In the genomic region with DNA sequence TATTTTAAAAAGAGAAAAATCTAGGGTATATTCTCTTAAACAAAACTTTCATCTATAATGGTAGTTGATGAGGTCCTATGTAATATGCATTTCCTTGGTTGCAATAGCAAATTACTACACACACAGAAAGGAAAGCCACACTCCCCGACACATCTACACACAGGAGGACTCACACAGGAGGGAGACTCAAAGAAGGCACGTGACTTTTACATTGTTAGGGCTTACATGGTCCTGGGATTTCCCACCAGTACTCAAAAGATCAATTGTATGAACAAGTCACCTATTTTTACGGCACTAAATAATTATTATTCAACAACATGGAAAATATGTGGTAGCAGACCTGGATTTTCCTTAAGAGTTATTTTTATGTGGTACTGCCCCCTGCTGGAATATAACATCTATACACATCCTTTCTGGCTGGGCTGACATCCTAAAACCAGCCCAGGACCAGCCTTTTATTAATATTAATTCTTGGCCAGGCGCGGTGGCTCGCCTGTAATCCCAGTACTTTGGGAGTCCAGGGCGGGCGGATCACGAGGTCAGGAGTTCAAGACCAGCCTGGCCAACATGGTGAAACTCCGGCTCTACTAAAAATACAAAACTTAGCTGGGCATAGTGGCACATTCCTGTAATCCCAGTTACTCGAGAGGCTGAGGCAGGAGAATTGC, we compare ENCODE assay signal across 8 cellular contexts. TPM values are rescaled to one million over a fixed set of nuclear protein-coding genes. Genes with fewer than 3 reads are reported as not detected.
A peak's percentile ranks its signal among the peaks of the same experiment; 100 is the strongest.
DNase-seq lines count a peak whose midpoint lies in the region; ATAC-seq and TF ChIP-seq lines count a peak whose summit lies in the region.

No MANE protein-coding gene starts in this region.

- no peaks in the 10 kb centered on the region for H3K36me3 ChIP-seq in GM06990 (ENCODE audit: control insufficient read depth, insufficient read depth, low read length)
- peaks cover 0 to 2% (median 0%) of the 10 kb centered on the region in 3 donors for H3K36me3 ChIP-seq in esophagus squamous epithelium

- TF ChIP-seq CTCF in GM06990 (IDR thresholded peaks at IDR 0.05; ENCODE audit: insufficient read depth, low read length, poor library complexity, severe bottlenecking) (peak; percentile 43), esophagus squamous epithelium (IDR thresholded peaks at IDR 0.05) (peak; percentile 44 to 79 (median 66)), neural crest cell (conservative IDR thresholded peaks at IDR 0.05) (peak; percentile 77)

- no peak overlapping the region for H3K27ac ChIP-seq in esophagus squamous epithelium

- 22 to 23% methylated on average over 11 of the region's 11 CpGs for WGBS in esophagus squamous epithelium, 2 donors

- no peak for ATAC-seq in GM19455 (IDR thresholded peaks at IDR 0.05; ENCODE audit: unreplicated experiment)

- H3K27me3 ChIP-seq in GM06990 (replicated peaks; ENCODE audit: control insufficient read depth, insufficient read depth, low read length) (no peaks in the 10 kb centered on the region), esophagus squamous epithelium (peaks cover 0 to 8% (median 0%) of the 10 kb centered on the region in 4 donors)

- H3K9me3 Mint-ChIP-seq in neural crest cell = no peaks in the 10 kb centered on the region

- H3K4me3 ChIP-seq in GM06990 (replicated peaks; ENCODE audit: low read depth, low read length) = no peak overlapping the region
- H3K4me3 ChIP-seq in esophagus squamous epithelium = no peak overlapping the region

- DNase-seq in ACHN = peak; percentile 66
- DNase-seq in GM06990 (ENCODE audit: extremely low read depth, insufficient read length) = no peak
- DNase-seq in KG1 (lab: John Stamatoyannopoulos, UW) = peak; percentile 28
- peak; percentile 73 for DNase-seq in SK-MEL-5 (ENCODE audit: low read depth, low spot score)
- no peak for DNase-seq in esophagus squamous epithelium (lab: John Stamatoyannopoulos, UW)
- no peak for DNase-seq in neural crest cell (ENCODE audit: low read depth, low spot score)
- DNase-seq in GDM1 (lab: John Stamatoyannopoulos, UW) = no peak

- in situ Hi-C loops in ACHN (cut with HindIII; ENCODE audit: low pct_ligation_motif_present, low pct_unique_long_range_greater_than_20kb, low sequenced_read_pairs) = loop anchor here (25.0 kb wide), 1 partner anchor 353 kb away; a partner anchor contains a TSS
- in situ Hi-C loops in SK-MEL-5 (cut with HindIII; ENCODE audit: low pct_unique_long_range_greater_than_20kb, low sequenced_read_pairs) = no loop called here

- no peak overlapping the region for H3K4me3 Mint-ChIP-seq in neural crest cell

- no peak for TF ChIP-seq POLR2A in esophagus squamous epithelium (IDR thresholded peaks at IDR 0.05)

- intact Hi-C loops in esophagus squamous epithelium (cut with DNase I) = loop anchor here (5.0 kb wide), 1 partner anchor 383 kb away; no protein-coding TSS in a partner anchor

- peaks cover 3% of the 10 kb centered on the region for H3K4me1 Mint-ChIP-seq in neural crest cell

- no peak overlapping the region for H3K27ac Mint-ChIP-seq in neural crest cell (ENCODE audit: unreplicated experiment)

- H3K4me1 ChIP-seq in esophagus squamous epithelium = peaks cover 0 to 9% (median 0%) of the 10 kb centered on the region in 3 donors

- no peaks in the 10 kb centered on the region for H3K27me3 Mint-ChIP-seq in neural crest cell (ENCODE audit: low read depth)

- H3K9me3 ChIP-seq in esophagus squamous epithelium = no peaks in the 10 kb centered on the region

- no peaks in the 10 kb centered on the region for H3K36me3 Mint-ChIP-seq in neural crest cell (ENCODE audit: low read depth)

RNA-seq across cellular contexts. Expression of a gene that starts 33.9 kb away (rescaled TPM):
- total RNA-seq in SK-MEL-5 (2014; rRNA removed; shearing (Covaris generic)) = 60.4 and 62.4 TPM in 2 replicates
- polyA plus RNA-seq in SK-MEL-5 (2015; cell fraction: cytosol; rRNA removed) = 20.4 and 23.1 TPM in 2 replicates
- polyA plus RNA-seq in SK-MEL-5 (2015; cell fraction: nucleus; rRNA removed) = 125 and 148 TPM in 2 replicates
- total RNA-seq in esophagus squamous epithelium = 10 to 100 TPM; 45.2 to 70.6 (median 52.4) TPM
- 23.3 and 29.9 TPM in 2 replicates for total RNA-seq in neural crest cell

Comparison
In these comparisons a context has a peak if more than half of its experiments do, and no peak if none do; other contexts are left out.
1. DNase-seq: peak in ACHN (single experiment), KG1 (single experiment) and SK-MEL-5 (single experiment); none in GM06990 (single experiment), esophagus squamous epithelium (single experiment), neural crest cell (single experiment) and GDM1 (single experiment).
2. Peak in every context shown above with its lines, with median percentiles within 50 percentile points of each other: CTCF ChIP-seq.